ENCODE assay signal across 8 cellular contexts in genomic region chrX:78708171-78708570, GRCh38. TPM values are rescaled to one million over a fixed set of nuclear protein-coding genes. Genes with fewer than 3 reads are reported as not detected.
DNase-seq lines count a peak whose midpoint lies in the region; ATAC-seq and TF ChIP-seq lines count a peak whose summit lies in the region.

No MANE protein-coding gene starts in this region.

- no peak overlapping the region for H3K4me3 ChIP-seq in OCI-LY7 (ENCODE audit: low read depth, low read length, poor library complexity, severe bottlenecking)

- no peaks in the 10 kb centered on the region for H3K9me3 ChIP-seq in OCI-LY7 (ENCODE audit: low read length)

- H2AFZ ChIP-seq in OCI-LY7 (ENCODE audit: low read length) = no peak overlapping the region

- no TSS peak for BruUV-seq in OCI-LY7 (replicated peaks; lab: Mats Ljungman, UMichigan)

- intact Hi-C loops in OCI-LY7 (cut with micrococcal nuclease; ENCODE audit: unreplicated experiment) (no loop called here), posterior cingulate gyrus (cut with DNase I) (no loop called here)

- no peak overlapping the region for H3K4me2 ChIP-seq in OCI-LY7 (ENCODE audit: low read length)

- CTCF ChIA-PET in OCI-LY7 (lab: Charles Lee; ENCODE audit: unreplicated experiment) = no interaction called here

- POLR2A ChIA-PET in OCI-LY7 (lab: Charles Lee) = interaction anchor here (0.5 kb wide), 1 partner anchor 216 kb away, joined by 3 read pairs; no protein-coding TSS in a partner anchor

- no peaks in the 10 kb centered on the region for H3K79me2 ChIP-seq in OCI-LY7 (ENCODE audit: insufficient read depth, low read depth, low read length)

- no peaks in the 10 kb centered on the region for H4K20me1 ChIP-seq in OCI-LY7 (ENCODE audit: insufficient read depth, low read length)

- H3K27ac ChIP-seq in OCI-LY7 (ENCODE audit: low read depth, low read length, poor library complexity, severe bottlenecking) = no peak overlapping the region

- peak; percentile 38; the same call in 1 of the 2 replicates for TF ChIP-seq CTCF in OCI-LY7 (conservative IDR thresholded peaks at IDR 0.05; ENCODE audit: low read length)

- no peaks in the 10 kb centered on the region for H3K9me2 ChIP-seq in OCI-LY7 (ENCODE audit: insufficient read depth, low read length)

- no peaks in the 10 kb centered on the region for H3K4me1 ChIP-seq in OCI-LY7 (ENCODE audit: insufficient read depth, low read length, poor library complexity, severe bottlenecking)

- no peaks in the 10 kb centered on the region for H3K36me3 ChIP-seq in OCI-LY7 (ENCODE audit: insufficient read depth, low read length)

- no peak for ATAC-seq in HG03439 (IDR thresholded peaks at IDR 0.05; ENCODE audit: unreplicated experiment)

- DNase-seq in stimulated activated CD4-positive, alpha-beta T cell treated with anti-CD3 and anti-CD28 coated beads, Interleukin-1b, Interleukin-23, amount 100 ng/mL, for 48 hours = peak; percentile 1
- no peak for DNase-seq in stimulated activated CD4-positive, alpha-beta T cell treated with anti-CD3 and anti-CD28 coated beads, Interleukin-2, amount 100 ng/mL, for 24 hours
- DNase-seq in OCI-LY7 (ENCODE audit: low spot score) (no peak), fibroblast of peridontal ligament (ENCODE audit: extremely low read depth) (peak; percentile 44), SW 1271 (lab: John Stamatoyannopoulos, UW) (no peak), posterior cingulate gyrus (no peak), DMS79 treated with DMSO at 0.1 percent for 48 hours (lab: John Stamatoyannopoulos, UW) (no peak)

RNA-seq across cellular contexts. Expression of gene LPAR4, which starts 39.3 kb away (rescaled TPM):
- not detected in 2 replicates for total RNA-seq in OCI-LY7 (2014; rRNA removed; shearing (Covaris generic))
- total RNA-seq in OCI-LY7 (2022) = not detected in 2 replicates

RNA-seq across cellular contexts. Expression of gene RTL3, which starts 49.0 kb away (rescaled TPM):
- total RNA-seq in OCI-LY7 (2014; rRNA removed; shearing (Covaris generic)) = not detected in 2 replicates
- total RNA-seq in OCI-LY7 (2022) = not detected in 2 replicates

Comparison
In these comparisons a context has a peak if more than half of its experiments do, and no peak if none do; other contexts are left out.
1. DNase-seq: peak in stimulated activated CD4-positive, alpha-beta T cell treated with anti-CD3 and anti-CD28 coated beads, Interleukin-1b, Interleukin-23, amount 100 ng/mL, for 48 hours (single experiment) and fibroblast of peridontal ligament (single experiment); none in stimulated activated CD4-positive, alpha-beta T cell treated with anti-CD3 and anti-CD28 coated beads, Interleukin-2, amount 100 ng/mL, for 24 hours (0 of 2), OCI-LY7 (single experiment), SW 1271 (0 of 2), posterior cingulate gyrus (0 of 10) and DMS79 treated with DMSO at 0.1 percent for 48 hours (single experiment).